ENCODE assay signal across 24 cellular contexts in genomic region chr5:86626149-86626548, GRCh38.
"Had no signal": no experiment of that assay in that cellular context is flagged by ENCODE, and none has a peak within 500 bp of the region (broad histone marks: within the 10 kb centered on the region; RNA-seq: fewer than 3 reads in every experiment).

No MANE protein-coding gene starts in this region.

- H3K4me3 Mint-ChIP-seq: activated B cell treated with CpG ODN at 0.5 μM for 24 hours; activated CD4-positive, alpha-beta memory T cell treated with anti-CD3 and anti-CD28 coated beads, Interleukin-2, amount 10 ng/mL, durations not matched to agents 7 days and 5 days; activated CD8-positive, alpha-beta memory T cell treated with anti-CD3 and anti-CD28 coated beads, Interleukin-2, amount 10 ng/mL, durations not matched to agents 7 days and 5 days; activated naive CD8-positive, alpha-beta T cell treated with anti-CD3 and anti-CD28 coated beads for 36 hours; activated T-helper 17 cell treated with anti-CD3 and anti-CD28 coated beads, Interleukin-2, amount 50 U/mL, for 72 hours; nephron progenitor cell; T-helper 17 cell; type B pancreatic cell had no signal

- H3K9me3 ChIP-seq: heart right ventricle, lower lobe of right lung, mucosa of descending colon, pancreas, psoas muscle, right atrium auricular region, stomach, vagina had no signal

- DNase-seq: activated B cell treated with CpG ODN at 0.5 μM for 24 hours; activated CD4-positive, alpha-beta memory T cell treated with anti-CD3 and anti-CD28 coated beads, Interleukin-2, amount 10 ng/mL, durations not matched to agents 7 days and 5 days; activated CD4-positive, alpha-beta T cell treated with anti-CD3 and anti-CD28 coated beads for 48 hours; activated CD8-positive, alpha-beta memory T cell treated with anti-CD3 and anti-CD28 coated beads, Interleukin-2, amount 10 ng/mL, durations not matched to agents 7 days and 5 days; activated naive CD8-positive, alpha-beta T cell treated with anti-CD3 and anti-CD28 coated beads for 36 hours; amniotic stem cell; cerebellar nuclear complex; heart right ventricle; kidney; lower lobe of right lung; mesendoderm; mucosa of descending colon; nephron progenitor cell; pancreas; psoas muscle; stimulated activated CD4-positive, alpha-beta T cell treated with anti-CD3 and anti-CD28 coated beads, Interleukin-4, amount 100 ng/mL, for 4 hours; stomach; T-helper 17 cell had no signal

- H3K27ac Mint-ChIP-seq: activated B cell treated with CpG ODN at 0.5 μM for 24 hours; activated CD4-positive, alpha-beta memory T cell treated with anti-CD3 and anti-CD28 coated beads, Interleukin-2, amount 10 ng/mL, durations not matched to agents 7 days and 5 days; activated CD8-positive, alpha-beta memory T cell treated with anti-CD3 and anti-CD28 coated beads, Interleukin-2, amount 10 ng/mL, durations not matched to agents 7 days and 5 days; activated naive CD8-positive, alpha-beta T cell treated with anti-CD3 and anti-CD28 coated beads for 36 hours; activated T-helper 17 cell treated with anti-CD3 and anti-CD28 coated beads, Interleukin-2, amount 50 U/mL, for 72 hours; nephron progenitor cell; T-helper 17 cell; type B pancreatic cell had no signal

- H3K4me1 Mint-ChIP-seq: activated B cell treated with CpG ODN at 0.5 μM for 24 hours; activated CD4-positive, alpha-beta memory T cell treated with anti-CD3 and anti-CD28 coated beads, Interleukin-2, amount 10 ng/mL, durations not matched to agents 7 days and 5 days; activated CD8-positive, alpha-beta memory T cell treated with anti-CD3 and anti-CD28 coated beads, Interleukin-2, amount 10 ng/mL, durations not matched to agents 7 days and 5 days; activated naive CD8-positive, alpha-beta T cell treated with anti-CD3 and anti-CD28 coated beads for 36 hours; activated T-helper 17 cell treated with anti-CD3 and anti-CD28 coated beads, Interleukin-2, amount 50 U/mL, for 72 hours; nephron progenitor cell; T-helper 17 cell had no signal

- FAIRE-seq: kidney, pancreas had no signal

- H3K4me3 ChIP-seq: coronary artery, heart right ventricle, lower lobe of right lung, mucosa of descending colon, pancreas, psoas muscle, right atrium auricular region, stomach, vagina had no signal

- ATAC-seq: activated CD8-positive, alpha-beta memory T cell treated with anti-CD3 and anti-CD28 coated beads, Interleukin-2, amount 10 ng/mL, durations not matched to agents 7 days and 5 days; activated T-helper 17 cell treated with anti-CD3 and anti-CD28 coated beads, Interleukin-2, amount 50 U/mL, for 72 hours; heart right ventricle; lower lobe of right lung; mucosa of descending colon; pancreas; psoas muscle; T-helper 17 cell had no signal

- H3K4me1 ChIP-seq: heart right ventricle, lower lobe of right lung, pancreas, psoas muscle, right atrium auricular region, stomach, vagina had no signal

- H3K27ac ChIP-seq: coronary artery, epithelial cell of prostate, heart right ventricle, lower lobe of right lung, pancreas, psoas muscle, right atrium auricular region, stomach, vagina had no signal

- H3K27me3 ChIP-seq: pancreas, right atrium auricular region, stomach, vagina had no signal

- H3K9me3 Mint-ChIP-seq: activated B cell treated with CpG ODN at 0.5 μM for 24 hours; activated CD4-positive, alpha-beta memory T cell treated with anti-CD3 and anti-CD28 coated beads, Interleukin-2, amount 10 ng/mL, durations not matched to agents 7 days and 5 days; activated naive CD8-positive, alpha-beta T cell treated with anti-CD3 and anti-CD28 coated beads for 36 hours; nephron progenitor cell; type B pancreatic cell had no signal
